In the genomic region with DNA sequence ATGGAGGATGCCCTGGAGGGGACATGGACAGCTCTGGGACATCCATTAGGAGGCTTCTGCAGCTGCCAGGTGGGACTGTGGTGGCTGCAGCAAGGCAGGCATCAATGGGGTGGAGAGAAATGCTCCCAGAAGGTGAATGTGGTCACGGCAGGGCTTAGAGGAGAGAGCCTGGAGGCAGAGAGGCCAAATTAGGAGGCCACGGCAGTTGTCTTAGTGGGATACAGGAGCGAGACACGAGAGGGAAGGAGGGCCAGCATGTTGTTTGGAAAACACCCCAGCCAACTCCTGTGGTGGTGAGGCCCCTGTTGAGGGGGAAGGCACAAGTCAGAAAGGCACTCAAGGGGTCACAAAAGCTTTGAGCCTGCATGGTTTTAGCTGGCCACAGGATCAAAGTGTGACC, we compare ENCODE assay signal across 1 cellular context.
TF ChIP-seq lines count a peak whose summit lies in the region.

No MANE protein-coding gene starts in this region.

TF ChIP-seq in K562, 482 proteins besides CTCF, POLR2A, EP300 and RAD21 (continued from another document):
- TF ChIP-seq, protein P1, sequence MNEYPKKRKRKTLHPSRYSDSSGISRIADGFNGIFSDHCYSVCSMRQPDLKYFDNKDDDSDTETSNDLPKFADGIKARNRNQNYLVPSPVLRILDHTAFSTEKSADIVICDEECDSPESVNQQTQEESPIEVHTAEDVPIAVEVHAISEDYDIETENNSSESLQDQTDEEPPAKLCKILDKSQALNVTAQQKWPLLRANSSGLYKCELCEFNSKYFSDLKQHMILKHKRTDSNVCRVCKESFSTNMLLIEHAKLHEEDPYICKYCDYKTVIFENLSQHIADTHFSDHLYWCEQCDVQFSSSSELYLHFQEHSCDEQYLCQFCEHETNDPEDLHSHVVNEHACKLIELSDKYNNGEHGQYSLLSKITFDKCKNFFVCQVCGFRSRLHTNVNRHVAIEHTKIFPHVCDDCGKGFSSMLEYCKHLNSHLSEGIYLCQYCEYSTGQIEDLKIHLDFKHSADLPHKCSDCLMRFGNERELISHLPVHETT (CRISPR knock-in tag; conservative IDR thresholded peaks at IDR 0.05 in 1 of 2, IDR thresholded peaks at IDR 0.05 in 1 of 2), result no peak
- TF ChIP-seq, protein P2, sequence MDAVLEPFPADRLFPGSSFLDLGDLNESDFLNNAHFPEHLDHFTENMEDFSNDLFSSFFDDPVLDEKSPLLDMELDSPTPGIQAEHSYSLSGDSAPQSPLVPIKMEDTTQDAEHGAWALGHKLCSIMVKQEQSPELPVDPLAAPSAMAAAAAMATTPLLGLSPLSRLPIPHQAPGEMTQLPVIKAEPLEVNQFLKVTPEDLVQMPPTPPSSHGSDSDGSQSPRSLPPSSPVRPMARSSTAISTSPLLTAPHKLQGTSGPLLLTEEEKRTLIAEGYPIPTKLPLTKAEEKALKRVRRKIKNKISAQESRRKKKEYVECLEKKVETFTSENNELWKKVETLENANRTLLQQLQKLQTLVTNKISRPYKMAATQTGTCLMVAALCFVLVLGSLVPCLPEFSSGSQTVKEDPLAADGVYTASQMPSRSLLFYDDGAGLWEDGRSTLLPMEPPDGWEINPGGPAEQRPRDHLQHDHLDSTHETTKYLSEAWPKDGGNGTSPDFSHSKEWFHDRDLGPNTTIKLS (IDR thresholded peaks at IDR 0.05; ENCODE audit: borderline replicate concordance, low read depth), result no peak
- TF ChIP-seq KAT7 (CRISPR knock-in tag; IDR thresholded peaks at IDR 0.05; ENCODE audit: borderline replicate concordance) (no peak), ZFP36 (IDR thresholded peaks at IDR 0.05; ENCODE audit: low read depth, low read length, partially characterized antibody) (peak; percentile 81), SPI1 (IDR thresholded peaks at IDR 0.05; ENCODE audit: borderline replicate concordance, low read depth, low read length) (no peak), ADNP (tag; IDR thresholded peaks at IDR 0.05) (no peak), ZNF584 (CRISPR knock-in tag; IDR thresholded peaks at IDR 0.05; ENCODE audit: low read depth) (no peak), CBX3 (IDR thresholded peaks at IDR 0.05; ENCODE audit: borderline replicate concordance in 1 of 2, low read length in 2 of 2) (peak in 1 of 2 experiments; percentile 69; a peak in 1 of 3 replicates), ZC3H11A (IDR thresholded peaks at IDR 0.05; ENCODE audit: low read depth, low read length) (no peak)
- TF ChIP-seq, protein P3, sequence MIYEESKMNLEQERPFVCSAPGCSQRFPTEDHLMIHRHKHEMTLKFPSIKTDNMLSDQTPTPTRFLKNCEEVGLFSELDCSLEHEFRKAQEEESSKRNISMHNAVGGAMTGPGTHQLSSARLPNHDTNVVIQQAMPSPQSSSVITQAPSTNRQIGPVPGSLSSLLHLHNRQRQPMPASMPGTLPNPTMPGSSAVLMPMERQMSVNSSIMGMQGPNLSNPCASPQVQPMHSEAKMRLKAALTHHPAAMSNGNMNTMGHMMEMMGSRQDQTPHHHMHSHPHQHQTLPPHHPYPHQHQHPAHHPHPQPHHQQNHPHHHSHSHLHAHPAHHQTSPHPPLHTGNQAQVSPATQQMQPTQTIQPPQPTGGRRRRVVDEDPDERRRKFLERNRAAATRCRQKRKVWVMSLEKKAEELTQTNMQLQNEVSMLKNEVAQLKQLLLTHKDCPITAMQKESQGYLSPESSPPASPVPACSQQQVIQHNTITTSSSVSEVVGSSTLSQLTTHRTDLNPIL (CRISPR knock-in tag; IDR thresholded peaks at IDR 0.05), result no peak
- TF ChIP-seq, protein P4, sequence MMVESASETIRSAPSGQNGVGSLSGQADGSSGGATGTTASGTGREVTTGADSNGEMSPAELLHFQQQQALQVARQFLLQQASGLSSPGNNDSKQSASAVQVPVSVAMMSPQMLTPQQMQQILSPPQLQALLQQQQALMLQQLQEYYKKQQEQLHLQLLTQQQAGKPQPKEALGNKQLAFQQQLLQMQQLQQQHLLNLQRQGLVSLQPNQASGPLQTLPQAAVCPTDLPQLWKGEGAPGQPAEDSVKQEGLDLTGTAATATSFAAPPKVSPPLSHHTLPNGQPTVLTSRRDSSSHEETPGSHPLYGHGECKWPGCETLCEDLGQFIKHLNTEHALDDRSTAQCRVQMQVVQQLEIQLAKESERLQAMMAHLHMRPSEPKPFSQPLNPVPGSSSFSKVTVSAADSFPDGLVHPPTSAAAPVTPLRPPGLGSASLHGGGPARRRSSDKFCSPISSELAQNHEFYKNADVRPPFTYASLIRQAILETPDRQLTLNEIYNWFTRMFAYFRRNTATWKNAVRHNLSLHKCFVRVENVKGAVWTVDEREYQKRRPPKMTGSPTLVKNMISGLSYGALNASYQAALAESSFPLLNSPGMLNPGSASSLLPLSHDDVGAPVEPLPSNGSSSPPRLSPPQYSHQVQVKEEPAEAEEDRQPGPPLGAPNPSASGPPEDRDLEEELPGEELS (CRISPR knock-in tag; IDR thresholded peaks at IDR 0.05; ENCODE audit: borderline replicate concordance), result no peak
- TF ChIP-seq, protein P5, sequence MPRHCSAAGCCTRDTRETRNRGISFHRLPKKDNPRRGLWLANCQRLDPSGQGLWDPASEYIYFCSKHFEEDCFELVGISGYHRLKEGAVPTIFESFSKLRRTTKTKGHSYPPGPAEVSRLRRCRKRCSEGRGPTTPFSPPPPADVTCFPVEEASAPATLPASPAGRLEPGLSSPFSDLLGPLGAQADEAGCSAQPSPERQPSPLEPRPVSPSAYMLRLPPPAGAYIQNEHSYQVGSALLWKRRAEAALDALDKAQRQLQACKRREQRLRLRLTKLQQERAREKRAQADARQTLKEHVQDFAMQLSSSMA (CRISPR knock-in tag; IDR thresholded peaks at IDR 0.05), result no peak
TF ChIP-seq in K562: peak in this region for 2.
